ENCODE assay signal across 28 cellular contexts in genomic region chr17:73693016-73693545, GRCh38. TPM values are rescaled to one million over a fixed set of nuclear protein-coding genes. Genes with fewer than 3 reads are reported as not detected.
"Had no signal": no experiment of that assay in that cellular context is flagged by ENCODE, and none has a peak within 500 bp of the region (broad histone marks: within the 10 kb centered on the region; RNA-seq: fewer than 3 reads in every experiment).

No MANE protein-coding gene starts in this region.

- H3K27me3 ChIP-seq: gastrocnemius medialis, upper lobe of left lung had no signal

- H3K4me1 Mint-ChIP-seq: activated naive CD4-positive, alpha-beta T cell treated with anti-CD3 and anti-CD28 coated beads, Interleukin-2, amount 50 U/mL, for 24 hours; activated naive CD8-positive, alpha-beta T cell treated with anti-CD3 and anti-CD28 coated beads, Interleukin-2, amount 50 U/mL, for 24 hours; central memory CD8-positive, alpha-beta T cell; stimulated activated memory B cell treated with anti-CD40 and anti-IgM and Interleukin-4, amounts not matched to agents 10 μg/mL and 1 μg/mL and 100 μg/mL, for 72 hours; stimulated activated naive CD8-positive, alpha-beta T cell treated with anti-CD3 and anti-CD28 coated beads, Interleukin-15, amount 100 ng/mL, for 72 hours had no signal

- H3K27ac ChIP-seq: gastrocnemius medialis, skin epidermis, upper lobe of left lung, WERI-Rb-1 had no signal

- H3K9me3 Mint-ChIP-seq: activated naive CD4-positive, alpha-beta T cell treated with anti-CD3 and anti-CD28 coated beads, Interleukin-2, amount 50 U/mL, for 24 hours had no signal

- H3K4me1 ChIP-seq: gastrocnemius medialis, upper lobe of left lung had no signal

- H3K36me3 ChIP-seq: gastrocnemius medialis, upper lobe of left lung, WERI-Rb-1 had no signal

- H3K36me3 Mint-ChIP-seq: activated naive CD4-positive, alpha-beta T cell treated with anti-CD3 and anti-CD28 coated beads, Interleukin-2, amount 50 U/mL, for 24 hours; mesothelial cell of epicardium; stimulated activated memory B cell treated with anti-CD40 and anti-IgM and Interleukin-4, amounts not matched to agents 10 μg/mL and 1 μg/mL and 100 μg/mL, for 72 hours had no signal

- H3K4me3 Mint-ChIP-seq: activated naive CD4-positive, alpha-beta T cell treated with anti-CD3 and anti-CD28 coated beads, Interleukin-2, amount 50 U/mL, for 24 hours; activated naive CD8-positive, alpha-beta T cell treated with anti-CD3 and anti-CD28 coated beads, Interleukin-2, amount 50 U/mL, for 24 hours; activated T-cell treated with anti-CD3 and anti-CD28 coated beads, Interleukin-2, amount 50 U/mL, for 24 hours; central memory CD8-positive, alpha-beta T cell; mesothelial cell of epicardium; naive thymus-derived CD4-positive, alpha-beta T cell; stimulated activated memory B cell treated with anti-CD40 and anti-IgM and Interleukin-4, amounts not matched to agents 10 μg/mL and 1 μg/mL and 100 μg/mL, for 72 hours; stimulated activated naive CD8-positive, alpha-beta T cell treated with anti-CD3 and anti-CD28 coated beads, Interleukin-15, amount 100 ng/mL, for 72 hours; T-helper 1 cell treated with Interleukin-12 subunit alpha and Interleukin-12 subunit beta and Interleukin-4 antibody, amounts not matched to agents 30 μg/mL and 1 μg/mL, for 36 hours had no signal

- H3K4me3 ChIP-seq: gastrocnemius medialis, skin epidermis, upper lobe of left lung had no signal

- DNase-seq: activated CD4-positive, alpha-beta T cell treated with anti-CD3 and anti-CD28 coated beads for 48 hours; activated CD4-positive, alpha-beta T cell treated with anti-CD3 and anti-CD28 coated beads, Interleukin-2, amount 50 U/mL, for 48 hours; activated CD8-positive, alpha-beta memory T cell treated with anti-CD3 and anti-CD28 coated beads, Interleukin-2, amount 50 U/mL, for 48 hours; activated naive CD8-positive, alpha-beta T cell treated with anti-CD3 and anti-CD28 coated beads, Interleukin-2, amount 50 U/mL, for 24 hours; activated T-cell treated with anti-CD3 and anti-CD28 coated beads, Interleukin-2, amount 50 U/mL, for 24 hours; dermis blood vessel endothelial cell; effector CD8-positive, alpha-beta T cell; gastrocnemius medialis; glutamatergic neuron; left ventricle myocardium superior; mammary epithelial cell; naive thymus-derived CD4-positive, alpha-beta T cell; stimulated activated CD4-positive, alpha-beta T cell treated with anti-CD3 and anti-CD28 coated beads, Interleukin-1b, Interleukin-23, amount 100 ng/mL, for 48 hours; stimulated activated CD4-positive, alpha-beta T cell treated with anti-CD3 and anti-CD28 coated beads, Interleukin-4, amount 100 ng/mL, for 4 hours; stimulated activated CD8-positive, alpha-beta memory T cell treated with anti-CD3 and anti-CD28 coated beads, Interleukin-4, amount 100 ng/mL, for 48 hours; stimulated activated naive CD8-positive, alpha-beta T cell treated with anti-CD3 and anti-CD28 coated beads, Interleukin-15, amount 100 ng/mL, for 72 hours; SW 1271; T-helper 9 cell; upper lobe of left lung; WERI-Rb-1 had no signal

- H3K9me3 ChIP-seq: gastrocnemius medialis, upper lobe of left lung had no signal

- H3K27me3 Mint-ChIP-seq: activated naive CD4-positive, alpha-beta T cell treated with anti-CD3 and anti-CD28 coated beads, Interleukin-2, amount 50 U/mL, for 24 hours; activated naive CD8-positive, alpha-beta T cell treated with anti-CD3 and anti-CD28 coated beads, Interleukin-2, amount 50 U/mL, for 24 hours; activated T-cell treated with anti-CD3 and anti-CD28 coated beads, Interleukin-2, amount 50 U/mL, for 24 hours; stimulated activated naive CD8-positive, alpha-beta T cell treated with anti-CD3 and anti-CD28 coated beads, Interleukin-15, amount 100 ng/mL, for 72 hours had no signal

- H3K27ac Mint-ChIP-seq: activated naive CD4-positive, alpha-beta T cell treated with anti-CD3 and anti-CD28 coated beads, Interleukin-2, amount 50 U/mL, for 24 hours; activated naive CD8-positive, alpha-beta T cell treated with anti-CD3 and anti-CD28 coated beads, Interleukin-2, amount 50 U/mL, for 24 hours; activated T-cell treated with anti-CD3 and anti-CD28 coated beads, Interleukin-2, amount 50 U/mL, for 24 hours; mesothelial cell of epicardium; naive thymus-derived CD4-positive, alpha-beta T cell; stimulated activated memory B cell treated with anti-CD40 and anti-IgM and Interleukin-4, amounts not matched to agents 10 μg/mL and 1 μg/mL and 100 μg/mL, for 72 hours; stimulated activated naive CD8-positive, alpha-beta T cell treated with anti-CD3 and anti-CD28 coated beads, Interleukin-15, amount 100 ng/mL, for 72 hours; T-helper 1 cell treated with Interleukin-12 subunit alpha and Interleukin-12 subunit beta and Interleukin-4 antibody, amounts not matched to agents 30 μg/mL and 1 μg/mL, for 36 hours had no signal

- ATAC-seq: activated CD4-positive, CD25-positive, alpha-beta regulatory T cell treated with anti-CD3 and anti-CD28 coated beads, Interleukin-2, amount 50 U/mL, for 24 hours; activated naive CD8-positive, alpha-beta T cell treated with anti-CD3 and anti-CD28 coated beads, Interleukin-2, amount 50 U/mL, for 24 hours; gastrocnemius medialis; left ventricle myocardium superior; naive thymus-derived CD4-positive, alpha-beta T cell; sciatic nerve; stimulated activated memory B cell treated with anti-CD40 and anti-IgM and Interleukin-4, amounts not matched to agents 10 μg/mL and 1 μg/mL and 100 μg/mL, for 72 hours; stimulated activated naive CD8-positive, alpha-beta T cell treated with anti-CD3 and anti-CD28 coated beads, Interleukin-15, amount 100 ng/mL, for 72 hours had no signal

RNA-seq across cellular contexts. Expression of gene SDK2, which starts 48.8 kb away (rescaled TPM):
- total RNA-seq: dermis blood vessel endothelial cell had no signal
